In genomic region chr1:226827458-226827857, GRCh38 we compare ENCODE assay signal across 8 cellular contexts. TPM values are rescaled to one million over a fixed set of nuclear protein-coding genes. Genes with fewer than 3 reads are reported as not detected.
DNase-seq lines count a peak whose midpoint lies in the region; ATAC-seq, FAIRE-seq and TF ChIP-seq lines count a peak whose summit lies in the region.

No MANE protein-coding gene starts in this region.

- no peaks in the 10 kb centered on the region for H3K36me3 ChIP-seq in HUES64 (ENCODE audit: insufficient read depth, low read length)

- H3K9ac ChIP-seq in HUES64 (ENCODE audit: low read depth, low read length) = no peak overlapping the region

- FAIRE-seq in GM12891 (lab: Jason Lieb, UNC) = no peak

- ATAC-seq in left cardiac atrium = peak; percentile 79 to 90
- ATAC-seq in GM21360 (IDR thresholded peaks at IDR 0.05; ENCODE audit: unreplicated experiment) = no peak

- 27% methylated on average over 10 of the region's 11 CpGs for WGBS in HUES64

- H3K4me3 ChIP-seq in HUES64 (ENCODE audit: low read length) = no peak overlapping the region

- peak overlapping the region; percentile 54; the same call in 1 of the 2 replicates for H3K27ac ChIP-seq in HUES64 (ENCODE audit: low read depth, low read length)

- no peak for TF ChIP-seq POLR2A in GM12891 (IDR thresholded peaks at IDR 0.05; ENCODE audit: low read depth, low read length)

- peaks cover 10% of the 10 kb centered on the region; the same call in 1 of the 2 replicates for H3K4me1 ChIP-seq in HUES64 (ENCODE audit: insufficient read depth, low read length)

- intact Hi-C loops in left cardiac atrium (cut with DNase I) = loop anchor here (5.0 to 10.0 kb wide), 3 partner anchors 90 to 190 kb away; partner anchors contain the start of gene ITPKB (in 2 of the 2)

- H3K27me3 ChIP-seq in HUES64 (ENCODE audit: insufficient read depth, low read length) = no peaks in the 10 kb centered on the region

- DNase-seq in activated CD8-positive, alpha-beta memory T cell treated with anti-CD3 and anti-CD28 coated beads, Interleukin-2, amount 50 U/mL, for 48 hours = peak; percentile 64
- DNase-seq in left cardiac atrium (peak; percentile 78), SHP77 (lab: John Stamatoyannopoulos, UW) (no peak), GM12891 (ENCODE audit: insufficient read length, low spot score) (no peak), AG08396 (ENCODE audit: low spot score) (no peak)
- peak; percentile 21 for DNase-seq in stimulated activated CD4-positive, alpha-beta T cell treated with anti-CD3 and anti-CD28 coated beads, Interleukin-4, amount 100 ng/mL, for 24 hours

- no peaks in the 10 kb centered on the region for H3K9me3 ChIP-seq in HUES64 (ENCODE audit: insufficient read depth, low read depth, low read length)

TF ChIP-seq in GM12891, 5 proteins besides CTCF, POLR2A, EP300 and RAD21:
- no peak for TF ChIP-seq POLR2AphosphoS5 (IDR thresholded peaks at IDR 0.05; ENCODE audit: low read depth, low read length)
- no peak for TF ChIP-seq TAF1 (IDR thresholded peaks at IDR 0.05; ENCODE audit: low read depth, low read length)
- no peak for TF ChIP-seq PAX5 (IDR thresholded peaks at IDR 0.05; ENCODE audit: insufficient read depth, low read length, severe bottlenecking)
- no peak for TF ChIP-seq SPI1 (IDR thresholded peaks at IDR 0.05; ENCODE audit: low read depth, low read length)
- no peak for TF ChIP-seq POU2F2 (IDR thresholded peaks at IDR 0.05; ENCODE audit: low read depth, low read length)
TF ChIP-seq in GM12891: peak in this region for 0.

RNA-seq across cellular contexts. Expression of gene PSEN2, which starts 43.0 kb away (rescaled TPM):
- 15.4 TPM for polyA plus RNA-seq in HUES64 (2013, experiment 1 of 2)
- polyA plus RNA-seq in HUES64 (2013, experiment 2 of 2) = 15.7 TPM
- 10 to 100 TPM; 17.8 to 23.6 TPM for total RNA-seq in left cardiac atrium
- 2.9 TPM for polyA plus RNA-seq in GM12891 (2012; ENCODE audit: low read depth, missing spikeins)

Comparison
In these comparisons a context has a peak if more than half of its experiments do, and no peak if none do; other contexts are left out.
1. DNase-seq: peak in activated CD8-positive, alpha-beta memory T cell treated with anti-CD3 and anti-CD28 coated beads, Interleukin-2, amount 50 U/mL, for 48 hours (single experiment), left cardiac atrium (single experiment) and stimulated activated CD4-positive, alpha-beta T cell treated with anti-CD3 and anti-CD28 coated beads, Interleukin-4, amount 100 ng/mL, for 24 hours (single experiment); none in SHP77 (0 of 2), GM12891 (single experiment) and AG08396 (single experiment).